ENCODE assay signal across 15 cellular contexts in genomic region chr12:117686210-117686609, GRCh38.
DNase-seq lines count a peak whose midpoint lies in the region; ATAC-seq and TF ChIP-seq lines count a peak whose summit lies in the region.
"Had no signal": no experiment of that assay in that cellular context is flagged by ENCODE, and none has a peak within 500 bp of the region (broad histone marks: within the 10 kb centered on the region; RNA-seq: fewer than 3 reads in every experiment).

No MANE protein-coding gene starts in this region.

- peak overlapping the region; percentile 87 for H3K9ac ChIP-seq in PC-3 (ENCODE audit: low read length)
- H3K9ac ChIP-seq: KMS-11 had no signal

- peak overlapping the region; percentile 87 for H3K4me2 ChIP-seq in PC-3 (ENCODE audit: low read length)
- H3K4me2 ChIP-seq: KMS-11 had no signal

- H3K4me3 ChIP-seq in PC-3 (ENCODE audit: low read length), result peak overlapping the region; percentile 55; the same call in 1 of the 2 replicates
- H3K4me3 ChIP-seq: HAP-1, MG63 had no signal

- H3K9me3 ChIP-seq in PC-3 (ENCODE audit: low read length), result no peaks in the 10 kb centered on the region
- H3K9me3 ChIP-seq: HAP-1, MG63 had no signal

- POLR2A ChIA-PET in PC-3 (lab: Charles Lee; ENCODE audit: unreplicated experiment), result interaction anchor here (0.7 to 1.2 kb wide), 2 partner anchors 92 to 147 kb away, joined by 5 to 11 read pairs; no protein-coding TSS in a partner anchor
- POLR2A ChIA-PET in HEK293T (lab: Yijun Ruan, JAX), result interaction anchor here (1.2 kb wide), 1 partner anchor 9 kb away, joined by 3 read pairs; no protein-coding TSS in a partner anchor

- no peaks in the 10 kb centered on the region for H3K36me3 Mint-ChIP-seq in chondrocyte (ENCODE audit: low read depth)
- no peaks in the 10 kb centered on the region for H3K36me3 Mint-ChIP-seq in nephron progenitor cell (ENCODE audit: low read depth)
- H3K36me3 Mint-ChIP-seq: CD14-positive monocyte had no signal

- H3K27ac Mint-ChIP-seq in chondrocyte (ENCODE audit: unreplicated experiment) (peak overlapping the region; percentile 23), nephron progenitor cell (peak overlapping the region; percentile 98)
- H3K27ac Mint-ChIP-seq: CD14-positive monocyte had no signal

- no peak for TF ChIP-seq CTCF in PC-3 (conservative IDR thresholded peaks at IDR 0.05; ENCODE audit: low read depth, low read length)
- TF ChIP-seq CTCF in chondrocyte (IDR thresholded peaks at IDR 0.05), result no peak
- TF ChIP-seq CTCF in nephron progenitor cell (IDR thresholded peaks at IDR 0.05), result no peak

- no peak overlapping the region for H3K4me3 Mint-ChIP-seq in chondrocyte (ENCODE audit: unreplicated experiment)
- H3K4me3 Mint-ChIP-seq in nephron progenitor cell, result no peak overlapping the region
- H3K4me3 Mint-ChIP-seq: CD14-positive monocyte had no signal

- no peak for ATAC-seq in PC-3
- ATAC-seq: Right ventricle myocardium inferior had no signal

- H3F3A ChIP-seq in PC-3 (ENCODE audit: low read length, unreplicated experiment), result peaks cover 15% of the 10 kb centered on the region

- no peaks in the 10 kb centered on the region for H3K27me3 Mint-ChIP-seq in chondrocyte (ENCODE audit: low read depth)
- H3K27me3 Mint-ChIP-seq in nephron progenitor cell (ENCODE audit: low read depth, poor library complexity), result peaks cover 13% of the 10 kb centered on the region

- no peaks in the 10 kb centered on the region for H3K9me3 Mint-ChIP-seq in chondrocyte (ENCODE audit: low read depth)
- no peaks in the 10 kb centered on the region for H3K9me3 Mint-ChIP-seq in nephron progenitor cell

- no peak overlapping the region for H2AFZ ChIP-seq in PC-3 (ENCODE audit: low read length)

- no peaks in the 10 kb centered on the region for H3K79me2 ChIP-seq in PC-3 (ENCODE audit: low read length)

- peak overlapping the region; percentile 98 for H3K27ac ChIP-seq in PC-3 (ENCODE audit: low read length)
- H3K27ac ChIP-seq: HL-60, KMS-11 had no signal

- peaks cover 49% of the 10 kb centered on the region for H3K4me1 Mint-ChIP-seq in chondrocyte (ENCODE audit: low read depth)
- peaks cover 46% of the 10 kb centered on the region for H3K4me1 Mint-ChIP-seq in nephron progenitor cell

- intact Hi-C loops in PC-3 (cut with micrococcal nuclease), result loop anchor here (2.0 to 10.0 kb wide), 5 partner anchors 89 to 369 kb away; no protein-coding TSS in a partner anchor

- H3K27me3 ChIP-seq in PC-3 (ENCODE audit: low read length), result no peaks in the 10 kb centered on the region
- H3K27me3 ChIP-seq: MG63 had no signal

- no peaks in the 10 kb centered on the region for H4K20me1 ChIP-seq in PC-3 (ENCODE audit: low read length)

- no peaks in the 10 kb centered on the region for H3K9me2 ChIP-seq in PC-3 (replicated peaks; ENCODE audit: low read length)

- CTCF ChIA-PET in PC-3 (lab: Charles Lee), result interaction anchor here (0.6 to 1.9 kb wide), 3 partner anchors 13 to 319 kb away, joined by 3 to 12 read pairs (median 4); no protein-coding TSS in a partner anchor
- CTCF ChIA-PET in HEK293T (lab: Yijun Ruan, JAX), result interaction anchor here (0.5 to 1.7 kb wide), 2 partner anchors 151 to 325 kb away, joined by 3 to 6 read pairs; partner anchors contain the start of gene NOS1

- no TSS peak for BruUV-seq in PC-3 (replicated peaks; lab: Mats Ljungman, UMichigan)

- H3K36me3 ChIP-seq in PC-3 (ENCODE audit: low read depth, low read length), result no peaks in the 10 kb centered on the region
- H3K36me3 ChIP-seq: HAP-1, MG63 had no signal

- peaks cover 51% of the 10 kb centered on the region for H3K4me1 ChIP-seq in PC-3 (ENCODE audit: insufficient read depth, low read length)
- H3K4me1 ChIP-seq: HAP-1 had no signal

- no peak for DNase-seq in PC-3
- DNase-seq in chondrocyte (ENCODE audit: low spot score), result no peak
- no peak for DNase-seq in nephron progenitor cell
- no peak for DNase-seq in dermis blood vessel endothelial cell
- DNase-seq in HEK293T (ENCODE audit: extremely low spot score), result no peak
- no peak for DNase-seq in HCEC 1CT
- DNase-seq in UCSD-AML1 (lab: John Stamatoyannopoulos, UW; ENCODE audit: unreplicated experiment), result no peak
- DNase-seq: NCI-H1694 treated with DMSO at 0.1 percent for 48 hours, NCI-H446 had no signal

TF ChIP-seq in HEK293T, 16 proteins besides CTCF, POLR2A, EP300 and RAD21:
- TF ChIP-seq LEF1 (IDR thresholded peaks at IDR 0.05; ENCODE audit: borderline replicate concordance), result no peak
- TF ChIP-seq NFRKB (IDR thresholded peaks at IDR 0.05), result no peak
- no peak for TF ChIP-seq L3MBTL2 (conservative IDR thresholded peaks at IDR 0.05)
- no peak for TF ChIP-seq CTBP1 (IDR thresholded peaks at IDR 0.05; ENCODE audit: borderline replicate concordance)
- TF ChIP-seq PKNOX1 (IDR thresholded peaks at IDR 0.05), result no peak
- no peak for TF ChIP-seq FOXK2 (IDR thresholded peaks at IDR 0.05)
- no peak for TF ChIP-seq FOXM1 (IDR thresholded peaks at IDR 0.05; ENCODE audit: borderline replicate concordance)
- no peak for TF ChIP-seq SUZ12 (IDR thresholded peaks at IDR 0.05)
- no peak for TF ChIP-seq ARNT (IDR thresholded peaks at IDR 0.05)
- no peak for TF ChIP-seq BHLHE40 (IDR thresholded peaks at IDR 0.05; ENCODE audit: borderline replicate concordance)
- TF ChIP-seq SP1 (IDR thresholded peaks at IDR 0.05), result no peak
- no peak for TF ChIP-seq HDGF (IDR thresholded peaks at IDR 0.05; ENCODE audit: borderline replicate concordance)
- TF ChIP-seq ELF4 (IDR thresholded peaks at IDR 0.05), result no peak
- TF ChIP-seq FOXA1 (IDR thresholded peaks at IDR 0.05), result no peak
- TF ChIP-seq ZNF384 (IDR thresholded peaks at IDR 0.05), result no peak
